ENCODE assay signal across 13 cellular contexts in genomic region chr15:71691322-71691699, GRCh38.
DNase-seq lines count a peak whose midpoint lies in the region; ATAC-seq and TF ChIP-seq lines count a peak whose summit lies in the region.
"Had no signal": no experiment of that assay in that cellular context is flagged by ENCODE, and none has a peak within 500 bp of the region (broad histone marks: within the 10 kb centered on the region; RNA-seq: fewer than 3 reads in every experiment).

No MANE protein-coding gene starts in this region.

- H3K4me3 Mint-ChIP-seq in GM23338, result no peak overlapping the region
- H3K4me3 Mint-ChIP-seq: activated naive CD4-positive, alpha-beta T cell treated with anti-CD3 and anti-CD28 coated beads, Interleukin-2, amount 10 ng/mL, durations not matched to agents 7 days and 5 days had no signal

- H3K9me3 Mint-ChIP-seq in GM23338, result peaks cover 3% of the 10 kb centered on the region; the same call in 2 of the 3 replicates

- H2AFZ ChIP-seq in ACC112 (ENCODE audit: low read length, unreplicated experiment) (no peak overlapping the region), fibroblast of lung (ENCODE audit: low read length) (no peak overlapping the region), GM23338 (no peak overlapping the region)

- no peaks in the 10 kb centered on the region for H4K20me1 ChIP-seq in fibroblast of lung (ENCODE audit: control insufficient read depth, extremely low read depth, insufficient read depth, low read length)
- H4K20me1 ChIP-seq in GM23338 (replicated peaks; ENCODE audit: insufficient read depth), result no peaks in the 10 kb centered on the region

- H3K27me3 ChIP-seq in ACC112 (ENCODE audit: insufficient read depth, low read length) (no peaks in the 10 kb centered on the region), RWPE2 (ENCODE audit: insufficient read depth, poor library complexity, severe bottlenecking) (no peaks in the 10 kb centered on the region), fibroblast of lung (ENCODE audit: control insufficient read depth, insufficient read depth, low read length) (no peaks in the 10 kb centered on the region), GM23338 (ENCODE audit: insufficient read depth) (no peaks in the 10 kb centered on the region)

- peak; percentile 5; the same call in 1 of the 3 replicates for ATAC-seq in RWPE2 (ENCODE audit: low read depth)
- ATAC-seq in GM23338, result no peak
- no peak for ATAC-seq in HG03280 (IDR thresholded peaks at IDR 0.05; ENCODE audit: unreplicated experiment)
- ATAC-seq: foreskin keratinocyte had no signal

- H3K9ac ChIP-seq in fibroblast of lung (ENCODE audit: insufficient read depth, low read length), result peak overlapping the region; percentile 20

- H3K27ac ChIP-seq in ACC112 (ENCODE audit: low read depth, low read length), result peak overlapping the region; percentile 18; the same call in 1 of the 2 replicates
- peak overlapping the region; percentile 51 for H3K27ac ChIP-seq in RWPE2 (ENCODE audit: poor library complexity, severe bottlenecking)
- peak overlapping the region; percentile 74 for H3K27ac ChIP-seq in fibroblast of lung (ENCODE audit: insufficient read depth, low read length)
- no peak overlapping the region for H3K27ac ChIP-seq in GM23338 (ENCODE audit: low read depth)
- H3K27ac ChIP-seq: foreskin keratinocyte had no signal

- no peaks in the 10 kb centered on the region for H3K36me3 ChIP-seq in ACC112 (ENCODE audit: insufficient read depth, low read length)
- no peaks in the 10 kb centered on the region for H3K36me3 ChIP-seq in RWPE2 (ENCODE audit: low read depth)
- no peaks in the 10 kb centered on the region for H3K36me3 ChIP-seq in fibroblast of lung (ENCODE audit: control insufficient read depth, insufficient read depth, low read length)
- H3K36me3 ChIP-seq in GM23338 (ENCODE audit: insufficient read depth), result no peaks in the 10 kb centered on the region

- H3K4me1 Mint-ChIP-seq in GM23338, result peaks cover 2% of the 10 kb centered on the region; the same call in 1 of the 3 replicates
- H3K4me1 Mint-ChIP-seq: activated naive CD4-positive, alpha-beta T cell treated with anti-CD3 and anti-CD28 coated beads, Interleukin-2, amount 10 ng/mL, durations not matched to agents 7 days and 5 days had no signal

- peaks cover 9% of the 10 kb centered on the region for H3K9me2 ChIP-seq in GM23338 (ENCODE audit: insufficient read depth)

- H3K79me2 ChIP-seq in ACC112 (ENCODE audit: control insufficient read depth, insufficient read depth, low read length, unreplicated experiment), result no peaks in the 10 kb centered on the region
- no peaks in the 10 kb centered on the region for H3K79me2 ChIP-seq in fibroblast of lung (ENCODE audit: control insufficient read depth, insufficient read depth, low read length)
- H3K79me2 ChIP-seq in GM23338 (replicated peaks; ENCODE audit: insufficient read depth), result no peaks in the 10 kb centered on the region

- peaks cover 4% of the 10 kb centered on the region for H3K27me3 Mint-ChIP-seq in GM23338 (ENCODE audit: insufficient read depth, low read depth, poor library complexity)

- H3K9me3 ChIP-seq in RWPE2 (ENCODE audit: severe bottlenecking) (no peaks in the 10 kb centered on the region), fibroblast of lung (ENCODE audit: control insufficient read depth, insufficient read depth, low read depth, low read length) (no peaks in the 10 kb centered on the region)

- peaks cover 11% of the 10 kb centered on the region; the same call in 1 of the 3 replicates for H3K36me3 Mint-ChIP-seq in GM23338 (ENCODE audit: low read depth)
- H3K36me3 Mint-ChIP-seq: activated naive CD4-positive, alpha-beta T cell treated with anti-CD3 and anti-CD28 coated beads, Interleukin-2, amount 10 ng/mL, durations not matched to agents 7 days and 5 days had no signal

- TF ChIP-seq CTCF in RWPE2 (IDR thresholded peaks at IDR 0.05; ENCODE audit: poor library complexity, severe bottlenecking) (no peak), fibroblast of lung (conservative IDR thresholded peaks at IDR 0.05 in 1 of 2, IDR thresholded peaks at IDR 0.05 in 1 of 2; ENCODE audit: low read depth in 1 of 2, low read length in 2 of 2) (no peak), retinal pigment epithelial cell (conservative IDR thresholded peaks at IDR 0.05; ENCODE audit: low read depth, low read length) (no peak), GM23338 (conservative IDR thresholded peaks at IDR 0.05; ENCODE audit: low read depth in 2 of 2) (no peak)

- H3K4me1 ChIP-seq in ACC112 (ENCODE audit: control insufficient read depth, insufficient read depth, low read length, unreplicated experiment), result peaks cover 13% of the 10 kb centered on the region
- H3K4me1 ChIP-seq in RWPE2 (ENCODE audit: insufficient read depth, poor library complexity, severe bottlenecking), result peaks cover 16% of the 10 kb centered on the region
- peaks cover 25% of the 10 kb centered on the region for H3K4me1 ChIP-seq in fibroblast of lung (ENCODE audit: control insufficient read depth, extremely low read depth, insufficient read depth, low read length)
- no peaks in the 10 kb centered on the region for H3K4me1 ChIP-seq in GM23338 (ENCODE audit: insufficient read depth)
- H3K4me1 ChIP-seq: foreskin keratinocyte had no signal

- H3K27ac Mint-ChIP-seq in GM23338, result no peak overlapping the region
- H3K27ac Mint-ChIP-seq: activated naive CD4-positive, alpha-beta T cell treated with anti-CD3 and anti-CD28 coated beads, Interleukin-2, amount 10 ng/mL, durations not matched to agents 7 days and 5 days had no signal

- no peaks in the 10 kb centered on the region for H3F3A ChIP-seq in GM23338 (replicated peaks; ENCODE audit: low read depth)

- no peak for DNase-seq in RWPE2 (ENCODE audit: low spot score)
- DNase-seq in fibroblast of lung (ENCODE audit: low read depth in 2 of 2), result no peak
- peak; percentile 46 for DNase-seq in retinal pigment epithelial cell (ENCODE audit: low read depth)
- no peak for DNase-seq in cerebellar nuclear complex (lab: John Stamatoyannopoulos, UW)
- DNase-seq in GM23338 (ENCODE audit: low spot score), result no peak
- DNase-seq in inferior parietal cortex (ENCODE audit: extremely low spot score), result no peak
- DNase-seq: activated naive CD4-positive, alpha-beta T cell treated with anti-CD3 and anti-CD28 coated beads, Interleukin-2, amount 10 ng/mL, durations not matched to agents 7 days and 5 days; DND-41; NCI-H1092; NCI-H446 had no signal

- peak overlapping the region; percentile 69 for H3K4me2 ChIP-seq in fibroblast of lung (ENCODE audit: extremely low read depth, insufficient read depth, low read length)
- no peak overlapping the region for H3K4me2 ChIP-seq in GM23338

- H3K4me3 ChIP-seq in ACC112 (ENCODE audit: low read depth, low read length), result peak overlapping the region; percentile 49; the same call in 1 of the 2 replicates
- H3K4me3 ChIP-seq in RWPE2 (ENCODE audit: severe bottlenecking), result no peak overlapping the region
- H3K4me3 ChIP-seq in fibroblast of lung (replicated peaks in 1 of 4; ENCODE audit: control extremely low read depth in 1 of 4, insufficient read depth in 1 of 4, low read depth in 3 of 4, low read length in 4 of 4), result peak overlapping the region in 1 of 4 experiments; percentile 19
- H3K4me3 ChIP-seq in retinal pigment epithelial cell (ENCODE audit: low read length), result no peak overlapping the region
- H3K4me3 ChIP-seq in GM23338, result no peak overlapping the region

TF ChIP-seq in GM23338, 12 proteins besides CTCF, POLR2A, EP300 and RAD21 (continues in another document):
- TF ChIP-seq NANOG (IDR thresholded peaks at IDR 0.05; ENCODE audit: borderline replicate concordance) (no peak), EZH2phosphoT487 (IDR thresholded peaks at IDR 0.05; ENCODE audit: unreplicated experiment) (no peak), ZNF331 (CRISPR knock-in tag; IDR thresholded peaks at IDR 0.05; ENCODE audit: low read depth) (no peak), JUNB (IDR thresholded peaks at IDR 0.05; ENCODE audit: unreplicated experiment) (no peak), ZNF114 (CRISPR knock-in tag; IDR thresholded peaks at IDR 0.05) (no peak), EZH2 (IDR thresholded peaks at IDR 0.05; ENCODE audit: low read depth, unreplicated experiment) (no peak), CREB1 (CRISPR knock-in tag; IDR thresholded peaks at IDR 0.05; ENCODE audit: low read depth) (no peak)
- TF ChIP-seq, protein P1, sequence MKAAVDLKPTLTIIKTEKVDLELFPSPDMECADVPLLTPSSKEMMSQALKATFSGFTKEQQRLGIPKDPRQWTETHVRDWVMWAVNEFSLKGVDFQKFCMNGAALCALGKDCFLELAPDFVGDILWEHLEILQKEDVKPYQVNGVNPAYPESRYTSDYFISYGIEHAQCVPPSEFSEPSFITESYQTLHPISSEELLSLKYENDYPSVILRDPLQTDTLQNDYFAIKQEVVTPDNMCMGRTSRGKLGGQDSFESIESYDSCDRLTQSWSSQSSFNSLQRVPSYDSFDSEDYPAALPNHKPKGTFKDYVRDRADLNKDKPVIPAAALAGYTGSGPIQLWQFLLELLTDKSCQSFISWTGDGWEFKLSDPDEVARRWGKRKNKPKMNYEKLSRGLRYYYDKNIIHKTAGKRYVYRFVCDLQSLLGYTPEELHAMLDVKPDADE (IDR thresholded peaks at IDR 0.05), result no peak
